13 cellular contexts compared by ENCODE assay signal in genomic region chr20:37994512-37994911, GRCh38.
DNase-seq lines count a peak whose midpoint lies in the region; ATAC-seq, FAIRE-seq and TF ChIP-seq lines count a peak whose summit lies in the region.
"Had no signal": no experiment of that assay in that cellular context is flagged by ENCODE, and none has a peak within 500 bp of the region (broad histone marks: within the 10 kb centered on the region; RNA-seq: fewer than 3 reads in every experiment).

No MANE protein-coding gene starts in this region.

- TF ChIP-seq CTCF in VCaP (conservative IDR thresholded peaks at IDR 0.05), result no peak

- FAIRE-seq in GM19239 (lab: Jason Lieb, UNC), result no peak

- DNase-seq in ACHN (peak; percentile 53), HPDE6-E6E7 (ENCODE audit: extremely low spot score) (peak; percentile 100), iPS-NIHi7 (ENCODE audit: extremely low spot score) (peak; percentile 38), NCI-H526 treated with DMSO at 0.1 percent for 48 hours (lab: John Stamatoyannopoulos, UW) (no peak), GM19239 (ENCODE audit: insufficient read length, low spot score) (no peak)
- DNase-seq: hippocampal formation, NCI-H1694 treated with DMSO at 0.1 percent for 48 hours, SHP77 had no signal

- ATAC-seq in HG03196 (IDR thresholded peaks at IDR 0.05; ENCODE audit: unreplicated experiment) (no peak), HG02642 (IDR thresholded peaks at IDR 0.05; ENCODE audit: poor library complexity, unreplicated experiment) (no peak)

- peak overlapping the region; percentile 61; the same call in 1 of the 2 replicates for H3K27ac ChIP-seq in VCaP
- H3K27ac ChIP-seq: BLaER1 treated with 17β-estradiol and CSF1 and Interleukin-3, amounts not matched to agents 10 nM and 100 nM; HL-60 had no signal

- in situ Hi-C loops in ACHN (cut with HindIII; ENCODE audit: low pct_ligation_motif_present, low pct_unique_long_range_greater_than_20kb, low sequenced_read_pairs), result no loop called here

Comparison
In these comparisons a context has a peak if more than half of its experiments do, and no peak if none do; other contexts are left out.
1. DNase-seq: peak in ACHN (single experiment), HPDE6-E6E7 (single experiment) and iPS-NIHi7 (single experiment); none in NCI-H526 treated with DMSO at 0.1 percent for 48 hours (single experiment) and GM19239 (single experiment).